In the genomic region with DNA sequence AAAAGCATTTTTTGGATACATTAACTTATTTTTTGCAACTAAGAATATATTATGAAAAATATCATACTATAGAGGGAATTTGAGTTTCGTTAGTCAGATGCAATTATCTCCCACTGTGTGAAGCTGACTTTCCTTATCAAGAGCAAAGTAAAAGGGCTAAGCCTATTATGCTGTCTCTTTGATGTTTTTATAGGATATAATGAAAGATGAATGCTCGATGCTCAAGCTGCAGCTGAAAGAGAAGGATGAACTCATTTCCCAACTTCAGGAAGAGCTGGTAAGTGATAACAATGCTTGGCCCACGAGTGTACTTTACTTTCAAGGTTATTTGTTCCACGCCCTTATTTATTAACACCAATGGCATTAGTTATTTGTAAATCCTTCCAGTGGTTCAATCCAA, we compare ENCODE assay signal across 22 cellular contexts.
"Had no signal": no experiment of that assay in that cellular context is flagged by ENCODE, and none has a peak within 500 bp of the region (broad histone marks: within the 10 kb centered on the region; RNA-seq: fewer than 3 reads in every experiment).

No MANE protein-coding gene starts in this region.

- ATAC-seq: esophagus mucosa, gastrocnemius medialis, heart right ventricle, left cardiac atrium, left lung, left ventricle myocardium superior, lower lobe of right lung, mucosa of descending colon had no signal

- H3K4me3 ChIP-seq: coronary artery, dorsolateral prefrontal cortex, esophagus squamous epithelium, gastrocnemius medialis, heart right ventricle, left lung, lower lobe of right lung, mucosa of descending colon had no signal

- H3K9me3 ChIP-seq: esophagus squamous epithelium, gastrocnemius medialis had no signal

- H3K36me3 ChIP-seq: esophagus squamous epithelium, gastrocnemius medialis, heart right ventricle, left lung, lower lobe of right lung had no signal

- H3K27me3 ChIP-seq: dorsolateral prefrontal cortex, esophagus squamous epithelium, gastrocnemius medialis, heart right ventricle, left lung had no signal

- H3K27ac ChIP-seq: coronary artery, dorsolateral prefrontal cortex, epithelial cell of prostate, esophagus squamous epithelium, gastrocnemius medialis, heart right ventricle, left lung, lower lobe of right lung had no signal

- DNase-seq: dermis blood vessel endothelial cell; dorsolateral prefrontal cortex; effector CD4-positive, alpha-beta T cell; effector memory CD4-positive, alpha-beta T cell; erythroblast; esophagus squamous epithelium; foreskin fibroblast; foreskin melanocyte; gastrocnemius medialis; glutamatergic neuron; head of caudate nucleus; heart right ventricle; hippocampal formation; left cardiac atrium; left lung; left ventricle myocardium superior; lower lobe of right lung; mesenchymal stem cell; mucosa of descending colon had no signal

- H3K4me1 ChIP-seq: esophagus squamous epithelium, gastrocnemius medialis, heart right ventricle, left lung, lower lobe of right lung had no signal
